ENCODE assay signal across 18 cellular contexts in the genomic region with DNA sequence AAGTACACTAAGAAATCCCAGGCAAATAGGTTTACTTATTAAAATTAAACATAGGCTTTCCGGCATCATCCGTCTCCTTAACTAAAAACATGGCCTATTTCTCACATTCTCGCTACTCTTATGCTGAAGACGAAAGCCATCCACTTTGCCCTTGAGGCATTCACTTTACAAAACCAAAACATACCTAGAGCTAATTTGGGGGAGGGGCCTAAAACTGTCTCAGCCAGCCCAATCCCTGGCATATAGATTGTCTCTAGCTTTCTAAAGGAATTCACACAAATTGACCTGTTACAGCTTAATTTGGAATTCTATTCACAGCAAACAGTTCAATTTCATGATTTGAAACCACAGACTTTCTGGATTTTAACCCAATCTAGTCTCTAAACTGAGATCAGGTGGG. TPM values are rescaled to one million over a fixed set of nuclear protein-coding genes. Genes with fewer than 3 reads are reported as not detected.
DNase-seq lines count a peak whose midpoint lies in the region; ATAC-seq and TF ChIP-seq lines count a peak whose summit lies in the region.
"Had no signal": no experiment of that assay in that cellular context is flagged by ENCODE, and none has a peak within 500 bp of the region (broad histone marks: within the 10 kb centered on the region; RNA-seq: fewer than 3 reads in every experiment).

No MANE protein-coding gene starts in this region.

- H3K4me3 Mint-ChIP-seq in glutamatergic neuron (ENCODE audit: unreplicated experiment), result no peak overlapping the region
- H3K4me3 Mint-ChIP-seq: activated CD4-positive, alpha-beta memory T cell treated with anti-CD3 and anti-CD28 coated beads, Interleukin-2, amount 10 ng/mL, durations not matched to agents 7 days and 5 days; activated naive CD8-positive, alpha-beta T cell treated with anti-CD3 and anti-CD28 coated beads, Interleukin-2, amount 10 ng/mL, durations not matched to agents 7 days and 5 days; CD4-positive, alpha-beta T cell; endodermal cell; memory B cell had no signal

- no peaks in the 10 kb centered on the region for H4K20me1 ChIP-seq in fibroblast of lung (ENCODE audit: control insufficient read depth, extremely low read depth, insufficient read depth, low read length)

- TF ChIP-seq CTCF in heart right ventricle (IDR thresholded peaks at IDR 0.05) (no peak), fibroblast of lung (conservative IDR thresholded peaks at IDR 0.05 in 1 of 2, IDR thresholded peaks at IDR 0.05 in 1 of 2; ENCODE audit: low read depth in 1 of 2, low read length in 2 of 2) (no peak), upper lobe of left lung (IDR thresholded peaks at IDR 0.05) (no peak), RWPE1 (conservative IDR thresholded peaks at IDR 0.05; ENCODE audit: low read depth) (no peak), glutamatergic neuron (IDR thresholded peaks at IDR 0.05; ENCODE audit: partially characterized antibody, unreplicated experiment) (no peak)

- H2AFZ ChIP-seq in fibroblast of lung (ENCODE audit: low read length) (no peak overlapping the region), trophoblast cell (ENCODE audit: insufficient read depth, low read length, poor library complexity) (no peak overlapping the region)

- peaks cover 2 to 29% (median 21%) of the 10 kb centered on the region in 9 donors for H3K4me1 ChIP-seq in heart right ventricle
- peaks cover 10% of the 10 kb centered on the region for H3K4me1 ChIP-seq in fibroblast of lung (ENCODE audit: control insufficient read depth, extremely low read depth, insufficient read depth, low read length)
- peaks cover 3 to 11% of the 10 kb centered on the region in 2 experiments for H3K4me1 ChIP-seq in trophoblast cell (ENCODE audit: control insufficient read depth in 1 of 2, insufficient read depth in 2 of 2, low read length in 2 of 2)
- peaks cover 0 to 10% (median 0%) of the 10 kb centered on the region in 4 donors for H3K4me1 ChIP-seq in upper lobe of left lung

- H3K18ac ChIP-seq in trophoblast cell (ENCODE audit: low read length), result no peak overlapping the region

- no peak overlapping the region for H2BK120ac ChIP-seq in trophoblast cell (ENCODE audit: insufficient read depth, low read length, poor library complexity)

- H3K4me2 ChIP-seq in fibroblast of lung (ENCODE audit: extremely low read depth, insufficient read depth, low read length), result peak overlapping the region; percentile 48
- peak overlapping the region; percentile 33 for H3K4me2 ChIP-seq in trophoblast cell (ENCODE audit: low read length)

- H3K27ac Mint-ChIP-seq in glutamatergic neuron (ENCODE audit: unreplicated experiment), result no peak overlapping the region
- H3K27ac Mint-ChIP-seq: activated CD4-positive, alpha-beta memory T cell treated with anti-CD3 and anti-CD28 coated beads, Interleukin-2, amount 10 ng/mL, durations not matched to agents 7 days and 5 days; activated naive CD8-positive, alpha-beta T cell treated with anti-CD3 and anti-CD28 coated beads, Interleukin-2, amount 10 ng/mL, durations not matched to agents 7 days and 5 days; CD4-positive, alpha-beta T cell; memory B cell had no signal

- no peak overlapping the region for H4K91ac ChIP-seq in trophoblast cell (ENCODE audit: low read depth, low read length)

- peaks cover 2% of the 10 kb centered on the region for H3K4me1 Mint-ChIP-seq in glutamatergic neuron (ENCODE audit: low read depth, unreplicated experiment)
- H3K4me1 Mint-ChIP-seq: activated CD4-positive, alpha-beta memory T cell treated with anti-CD3 and anti-CD28 coated beads, Interleukin-2, amount 10 ng/mL, durations not matched to agents 7 days and 5 days had no signal

- no peaks in the 10 kb centered on the region for H3K9me3 Mint-ChIP-seq in glutamatergic neuron (ENCODE audit: unreplicated experiment)
- H3K9me3 Mint-ChIP-seq: activated CD4-positive, alpha-beta memory T cell treated with anti-CD3 and anti-CD28 coated beads, Interleukin-2, amount 10 ng/mL, durations not matched to agents 7 days and 5 days; activated naive CD8-positive, alpha-beta T cell treated with anti-CD3 and anti-CD28 coated beads, Interleukin-2, amount 10 ng/mL, durations not matched to agents 7 days and 5 days; CD4-positive, alpha-beta T cell; endodermal cell; memory B cell had no signal

- H3K27ac ChIP-seq in heart right ventricle (peak overlapping the region in 8 of 10 donors; percentile 28 to 85 (median 74)), fibroblast of lung (ENCODE audit: insufficient read depth, low read length) (peak overlapping the region; percentile 47), trophoblast cell (ENCODE audit: low read depth, low read length) (peak overlapping the region; percentile 87), upper lobe of left lung (peak overlapping the region in 2 of 4 donors; percentile 7 to 24), RWPE1 (no peak overlapping the region)
- H3K27ac ChIP-seq: neutrophil had no signal

- no peaks in the 10 kb centered on the region for H3K27me3 Mint-ChIP-seq in glutamatergic neuron (ENCODE audit: unreplicated experiment)
- H3K27me3 Mint-ChIP-seq: activated CD4-positive, alpha-beta memory T cell treated with anti-CD3 and anti-CD28 coated beads, Interleukin-2, amount 10 ng/mL, durations not matched to agents 7 days and 5 days; activated naive CD8-positive, alpha-beta T cell treated with anti-CD3 and anti-CD28 coated beads, Interleukin-2, amount 10 ng/mL, durations not matched to agents 7 days and 5 days; CD4-positive, alpha-beta T cell; memory B cell had no signal

- H3K79me2 ChIP-seq in fibroblast of lung (ENCODE audit: control insufficient read depth, insufficient read depth, low read length), result no peaks in the 10 kb centered on the region
- no peaks in the 10 kb centered on the region for H3K79me2 ChIP-seq in trophoblast cell (ENCODE audit: control insufficient read depth, insufficient read depth, low read length, poor library complexity)

- no peak overlapping the region for H4K12ac ChIP-seq in trophoblast cell (ENCODE audit: low read depth, low read length)

- H3K23ac ChIP-seq in trophoblast cell (ENCODE audit: low read length), result no peak overlapping the region

- H3K27me3 ChIP-seq in heart right ventricle, result no peaks in the 10 kb centered on the region
- no peaks in the 10 kb centered on the region for H3K27me3 ChIP-seq in fibroblast of lung (ENCODE audit: control insufficient read depth, insufficient read depth, low read length)
- H3K27me3 ChIP-seq in trophoblast cell (ENCODE audit: insufficient read depth, low read length), result no peaks in the 10 kb centered on the region
- no peaks in the 10 kb centered on the region for H3K27me3 ChIP-seq in upper lobe of left lung
- H3K27me3 ChIP-seq: neutrophil had no signal

- no peak overlapping the region for H2AK5ac ChIP-seq in trophoblast cell (ENCODE audit: low read length)

- H3K4me3 ChIP-seq in heart right ventricle, result no peak overlapping the region
- H3K4me3 ChIP-seq in fibroblast of lung (replicated peaks in 1 of 4; ENCODE audit: control extremely low read depth in 1 of 4, insufficient read depth in 1 of 4, low read depth in 3 of 4, low read length in 4 of 4), result no peak overlapping the region
- H3K4me3 ChIP-seq in trophoblast cell (ENCODE audit: low read depth, low read length), result no peak overlapping the region
- H3K4me3 ChIP-seq in upper lobe of left lung, result no peak overlapping the region

- POLR2A ChIA-PET in RWPE1 (lab: Yijun Ruan, JAX; ENCODE audit: low non-redundant PET), result no interaction called here

- H3K9ac ChIP-seq in fibroblast of lung (ENCODE audit: insufficient read depth, low read length), result no peak overlapping the region
- no peak overlapping the region for H3K9ac ChIP-seq in trophoblast cell (ENCODE audit: low read length)

- H2BK5ac ChIP-seq in trophoblast cell (ENCODE audit: low read depth, low read length, poor library complexity), result no peak overlapping the region

- no peak for TF ChIP-seq EP300 in upper lobe of left lung (IDR thresholded peaks at IDR 0.05)

- intact Hi-C loops in heart right ventricle (cut with DNase I), result no loop called here
- intact Hi-C loops in cardiac septum (cut with DNase I), result no loop called here

- H4K8ac ChIP-seq in trophoblast cell (ENCODE audit: low read depth, low read length), result no peak overlapping the region

- TF ChIP-seq POLR2A in upper lobe of left lung (IDR thresholded peaks at IDR 0.05), result no peak

- H3K36me3 ChIP-seq in heart right ventricle (peaks cover 0 to 54% (median 4%) of the 10 kb centered on the region in 9 donors), fibroblast of lung (ENCODE audit: control insufficient read depth, insufficient read depth, low read length) (no peaks in the 10 kb centered on the region), trophoblast cell (ENCODE audit: control insufficient read depth in 1 of 2, insufficient read depth in 2 of 2, low read length in 2 of 2) (no peaks in the 10 kb centered on the region), upper lobe of left lung (peaks cover 0 to 22% (median 0%) of the 10 kb centered on the region in 4 donors)

- WGBS in heart right ventricle, 2 donors, result 97 to 98% methylated on average over 4 of the region's 4 CpGs
- no CpG with 5 or more reads among the region's 4 CpGs for WGBS in trophoblast cell (ENCODE audit: extremely low coverage, insufficient coverage, insufficient read length)
- 97 to 99% methylated on average over 4 of the region's 4 CpGs for WGBS in upper lobe of left lung, 2 donors

- H3K79me1 ChIP-seq in trophoblast cell (ENCODE audit: low read length), result peaks cover 4% of the 10 kb centered on the region

- CTCF ChIA-PET in RWPE1 (lab: Yijun Ruan, JAX), result interaction anchor here (0.6 kb wide), 2 partner anchors 11 to 959 kb away, joined by 3 to 4 read pairs; no protein-coding TSS in a partner anchor

- DNase-seq in heart right ventricle (no peak), cardiac septum (ENCODE audit: low spot score) (no peak), fibroblast of lung (ENCODE audit: low read depth in 2 of 2) (no peak), trophoblast cell (no peak), NCI-H2227 (lab: John Stamatoyannopoulos, UW; ENCODE audit: unreplicated experiment) (no peak), upper lobe of left lung (no peak), RWPE1 (ENCODE audit: low spot score) (no peak), glutamatergic neuron (no peak)
- DNase-seq: activated CD4-positive, alpha-beta memory T cell treated with anti-CD3 and anti-CD28 coated beads, Interleukin-2, amount 10 ng/mL, durations not matched to agents 7 days and 5 days; activated naive CD8-positive, alpha-beta T cell treated with anti-CD3 and anti-CD28 coated beads, Interleukin-2, amount 10 ng/mL, durations not matched to agents 7 days and 5 days; CD4-positive, alpha-beta T cell; DND-41; endodermal cell; NCI-H1105 treated with DMSO at 0.1 percent for 48 hours; stimulated activated CD4-positive, alpha-beta T cell treated with anti-CD3 and anti-CD28 coated beads, Interleukin-4, amount 100 ng/mL, for 24 hours; stimulated activated CD8-positive, alpha-beta memory T cell treated with anti-CD3 and anti-CD28 coated beads, Interleukin-4, amount 100 ng/mL, for 48 hours had no signal

- no peak overlapping the region for H2BK12ac ChIP-seq in trophoblast cell (ENCODE audit: low read length)

- ATAC-seq in heart right ventricle (no peak), upper lobe of left lung (ENCODE audit: low FRiP score in 2 of 2) (no peak)

- H3K4ac ChIP-seq in trophoblast cell (ENCODE audit: low read depth, low read length), result no peak overlapping the region

- H3K36me3 Mint-ChIP-seq in glutamatergic neuron (ENCODE audit: unreplicated experiment), result no peaks in the 10 kb centered on the region

- no peaks in the 10 kb centered on the region for H3K9me3 ChIP-seq in heart right ventricle
- H3K9me3 ChIP-seq in fibroblast of lung (ENCODE audit: control insufficient read depth, insufficient read depth, low read depth, low read length), result no peaks in the 10 kb centered on the region
- H3K9me3 ChIP-seq in trophoblast cell (ENCODE audit: insufficient read depth, low read depth, low read length), result no peaks in the 10 kb centered on the region
- no peaks in the 10 kb centered on the region for H3K9me3 ChIP-seq in upper lobe of left lung
- H3K9me3 ChIP-seq: neutrophil had no signal

- H3K14ac ChIP-seq in trophoblast cell (ENCODE audit: low read length), result no peak overlapping the region

RNA-seq across cellular contexts. Expression of a gene that starts 34.8 kb away (rescaled TPM):
- total RNA-seq in heart right ventricle (1 to 10 TPM; 4.4 to 5.8 (median 4.9) TPM), cardiac septum (4.5 TPM), fibroblast of lung (16.2 and 20.3 TPM in 2 replicates), upper lobe of left lung (1 to 10 TPM; 1.4 to 8.6 (median 5.4) TPM), glutamatergic neuron (ENCODE audit: unreplicated experiment) (2.7 TPM)
- polyA plus RNA-seq in heart right ventricle (1 to 10 TPM; 1.6 to 1.8 TPM), fibroblast of lung (17.5 and 19.3 TPM in 2 replicates)
- polyA plus RNA-seq in fibroblast of lung (2012), result 8.1 and 8.9 TPM in 2 replicates
- 4.7 and 8.6 TPM in 2 replicates for polyA minus RNA-seq in fibroblast of lung (ENCODE audit: low replicate concordance)
- polyA plus RNA-seq in trophoblast cell (2013), result 4.4 and 4.7 TPM in 2 replicates
